In genomic region chr11:70399681-70400112, GRCh38 we compare ENCODE assay signal across 1 cellular context.
TF ChIP-seq lines count a peak whose summit lies in the region.

No MANE protein-coding gene starts in this region.

TF ChIP-seq in GM23338, 12 proteins besides CTCF, POLR2A, EP300 and RAD21 (continued from another document):
- TF ChIP-seq ZNF462 (CRISPR knock-in tag; IDR thresholded peaks at IDR 0.05) (no peak), JUNB (IDR thresholded peaks at IDR 0.05; ENCODE audit: unreplicated experiment) (no peak), REST (IDR thresholded peaks at IDR 0.05; ENCODE audit: unreplicated experiment) (no peak), ZNF114 (CRISPR knock-in tag; IDR thresholded peaks at IDR 0.05) (no peak), ETS1 (IDR thresholded peaks at IDR 0.05) (no peak)
